Comparison of ENCODE assay signal across 15 cellular contexts in genomic region chr2:177058747-177059146, GRCh38.
DNase-seq lines count a peak whose midpoint lies in the region; ATAC-seq and TF ChIP-seq lines count a peak whose summit lies in the region.
"Had no signal": no experiment of that assay in that cellular context is flagged by ENCODE, and none has a peak within 500 bp of the region (broad histone marks: within the 10 kb centered on the region; RNA-seq: fewer than 3 reads in every experiment).

No MANE protein-coding gene starts in this region.

- ATAC-seq in GM18867 (IDR thresholded peaks at IDR 0.05; ENCODE audit: unreplicated experiment) = peak; percentile 81
- peak; percentile 74 for ATAC-seq in GM21515 (IDR thresholded peaks at IDR 0.05; ENCODE audit: unreplicated experiment)
- peak; percentile 61 for ATAC-seq in HG03095 (IDR thresholded peaks at IDR 0.05; ENCODE audit: unreplicated experiment)
- ATAC-seq in GM19023 (IDR thresholded peaks at IDR 0.05; ENCODE audit: unreplicated experiment) = no peak

- H3K27ac ChIP-seq in VCaP = peak overlapping the region; percentile 99
- H3K27ac ChIP-seq: spleen had no signal

- intact Hi-C loops in posterior cingulate gyrus (cut with DNase I) = no loop called here

- no peak for TF ChIP-seq CTCF in VCaP (conservative IDR thresholded peaks at IDR 0.05)

- no peak for DNase-seq in NCI-H2171 (lab: John Stamatoyannopoulos, UW)
- DNase-seq in DMS53 (lab: John Stamatoyannopoulos, UW) = no peak
- no peak for DNase-seq in posterior cingulate gyrus
- DNase-seq: activated CD4-positive, alpha-beta T cell treated with anti-CD3 and anti-CD28 coated beads, Interleukin-2, amount 50 U/mL, for 48 hours; activated effector memory CD4-positive, alpha-beta T cell treated with anti-CD3 and anti-CD28 coated beads, Interleukin-2, amount 50 U/mL, for 16 hours; C1 segment of cervical spinal cord; effector CD4-positive, alpha-beta T cell; EL; NCI-H69; spleen had no signal
